Comparison of ENCODE assay signal across 8 cellular contexts in the genomic region with DNA sequence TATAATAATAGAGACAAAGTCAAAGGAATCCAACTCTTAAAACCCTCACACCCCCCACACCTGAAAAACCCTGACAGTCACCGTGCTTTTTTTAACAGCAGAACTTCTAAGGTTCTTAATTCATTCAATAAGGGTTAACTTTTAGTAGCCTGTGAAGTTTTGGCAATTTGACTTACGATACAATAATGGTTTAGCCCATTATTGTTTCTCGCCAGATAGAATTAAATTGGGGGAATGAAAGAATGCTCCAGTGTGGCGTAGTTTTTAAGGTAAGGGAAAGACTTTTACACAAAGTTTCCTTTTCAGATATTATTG. TPM values are rescaled to one million over a fixed set of nuclear protein-coding genes. Genes with fewer than 3 reads are reported as not detected.
A peak's percentile ranks its signal among the peaks of the same experiment; 100 is the strongest.
DNase-seq lines count a peak whose midpoint lies in the region; ATAC-seq and TF ChIP-seq lines count a peak whose summit lies in the region.

No MANE protein-coding gene starts in this region.

- H3K9ac ChIP-seq in IMR-90 (ENCODE audit: low read depth, low read length) (peak overlapping the region; percentile 81), neural cell (ENCODE audit: low read length) (peak overlapping the region; percentile 72)

- no peak overlapping the region for H3K18ac ChIP-seq in IMR-90 (ENCODE audit: low read depth, low read length)

- H2AFZ ChIP-seq in IMR-90 (replicated peaks; ENCODE audit: low read length, poor library complexity) (no peak overlapping the region), neural cell (ENCODE audit: low read depth, low read length) (peak overlapping the region; percentile 81)

- H3K56ac ChIP-seq in IMR-90 (ENCODE audit: extremely low read depth, insufficient read depth, low read length) = peak overlapping the region; percentile 88; the same call in 1 of the 2 replicates

- H3K4me1 ChIP-seq in Caco-2 = peaks cover 5% of the 10 kb centered on the region; the same call in 1 of the 2 replicates
- H3K4me1 ChIP-seq in IMR-90 (ENCODE audit: control insufficient read depth, insufficient read depth, low read length) = peaks cover 8% of the 10 kb centered on the region

- no peaks in the 10 kb centered on the region for H3K9me3 Mint-ChIP-seq in Caco-2 (ENCODE audit: unreplicated experiment)

- no peak overlapping the region for H2AK5ac ChIP-seq in IMR-90 (ENCODE audit: low read depth, low read length)

- H2BK120ac ChIP-seq in IMR-90 (ENCODE audit: low read depth, low read length) = peak overlapping the region; percentile 83; the same call in 1 of the 2 replicates

- no TSS peak for BruUV-seq in Caco-2 (replicated peaks; lab: Mats Ljungman, UMichigan)
- BruUV-seq in IMR-90 (replicated peaks; lab: Mats Ljungman, UMichigan) = no TSS peak

- no peak overlapping the region for H2AK9ac ChIP-seq in IMR-90 (replicated peaks; ENCODE audit: low read depth, low read length, poor library complexity)

- H3K27ac ChIP-seq in IMR-90 (ENCODE audit: insufficient read depth, low read length) = peak overlapping the region; percentile 66; the same call in 1 of the 2 replicates
- peak overlapping the region; percentile 65 for H3K27ac ChIP-seq in neural cell (ENCODE audit: low read length)

- ATAC-seq in IMR-90 (ENCODE audit: low read depth) = no peak

- H4K20me1 ChIP-seq in IMR-90 (ENCODE audit: insufficient read depth, low read length) (no peaks in the 10 kb centered on the region), neural cell (ENCODE audit: insufficient read depth) (no peaks in the 10 kb centered on the region)

- peaks cover 44% of the 10 kb centered on the region for H3K36me3 Mint-ChIP-seq in Caco-2 (ENCODE audit: insufficient read depth, unreplicated experiment)

- peak overlapping the region; percentile 9; the same call in 1 of the 3 replicates for H2BK15ac ChIP-seq in IMR-90 (ENCODE audit: low read depth, low read length)

- peaks cover 4% of the 10 kb centered on the region; the same call in 1 of the 2 replicates for H3K9me1 ChIP-seq in IMR-90 (ENCODE audit: insufficient read depth, low read length)

- peaks cover 20% of the 10 kb centered on the region for H3K4me1 Mint-ChIP-seq in Caco-2 (ENCODE audit: low read depth, unreplicated experiment)

- no peak for DNase-seq in Caco-2
- DNase-seq in IMR-90 = no peak
- DNase-seq in dermis blood vessel endothelial cell = peak; percentile 22
- no peak for DNase-seq in cerebellar nuclear complex (lab: John Stamatoyannopoulos, UW)
- no peak for DNase-seq in SK-N-DZ (ENCODE audit: low spot score)
- no peak for DNase-seq in medulla oblongata (ENCODE audit: extremely low spot score)
- no peak for DNase-seq in activated CD4-positive, alpha-beta T cell treated with anti-CD3 and anti-CD28 coated beads, Interleukin-2, amount 50 U/mL, for 4 hours

- peaks cover 1% of the 10 kb centered on the region; the same call in 1 of the 2 replicates for H3K36me3 ChIP-seq in Caco-2 (ENCODE audit: control insufficient read depth, insufficient read depth, low read length)
- peaks cover 2% of the 10 kb centered on the region for H3K36me3 ChIP-seq in IMR-90 (ENCODE audit: control insufficient read depth, insufficient read depth, low read length)
- H3K36me3 ChIP-seq in neural cell (ENCODE audit: insufficient read depth, low read length) = no peaks in the 10 kb centered on the region

- H3K4ac ChIP-seq in IMR-90 (ENCODE audit: low read depth, low read length) = peak overlapping the region; percentile 91; the same call in 1 of the 2 replicates

- CTCF ChIA-PET in Caco-2 (lab: Charles Lee) (interaction anchor here (0.9 kb wide), 1 partner anchor 110 kb away, joined by 4 read pairs; no protein-coding TSS in a partner anchor), IMR-90 (lab: Yijun Ruan, JAX) (interaction anchor here (0.5 to 1.5 kb wide), 3 partner anchors 10 to 247 kb away, joined by 3 to 4 read pairs (median 3); no protein-coding TSS in a partner anchor)

- POLR2A ChIA-PET in Caco-2 (lab: Charles Lee) (interaction anchor here (0.5 kb wide), 1 partner anchor 11 kb away, joined by 6 read pairs; no protein-coding TSS in a partner anchor), IMR-90 (lab: Charles Lee; ENCODE audit: unreplicated experiment) (no interaction called here)

- H3F3A ChIP-seq in neural cell (ENCODE audit: insufficient read depth, low read length, poor library complexity, severe bottlenecking) = no peaks in the 10 kb centered on the region

- H3K4me3 ChIP-seq in Caco-2 (ENCODE audit: low read depth, low read length) = peak overlapping the region; percentile 90
- peak overlapping the region; percentile 80 for H3K4me3 ChIP-seq in IMR-90 (ENCODE audit: insufficient read depth, low read depth, low read length)
- peak overlapping the region; percentile 84 for H3K4me3 ChIP-seq in neural cell (ENCODE audit: low read length)

- no peak overlapping the region for H2BK20ac ChIP-seq in IMR-90 (ENCODE audit: low read depth, low read length)

- H3K4me3 Mint-ChIP-seq in Caco-2 (ENCODE audit: unreplicated experiment) = peak overlapping the region; percentile 100

- peak overlapping the region; percentile 86; the same call in 1 of the 2 replicates for H4K5ac ChIP-seq in IMR-90 (ENCODE audit: low read depth, low read length)

- dilution Hi-C loops in IMR-90 (cut with HindIII; ENCODE audit: low sequenced_read_pairs, unreplicated experiment) = no loop called here

- H3K9me2 ChIP-seq in neural cell (ENCODE audit: insufficient read depth, low read length) = no peaks in the 10 kb centered on the region

- H3K27me3 Mint-ChIP-seq in Caco-2 (ENCODE audit: insufficient read depth, unreplicated experiment) = no peaks in the 10 kb centered on the region

- H3K27ac Mint-ChIP-seq in Caco-2 (ENCODE audit: unreplicated experiment) = peak overlapping the region; percentile 100

- peak overlapping the region; percentile 93 for H3K14ac ChIP-seq in IMR-90 (replicated peaks; ENCODE audit: low read depth, low read length)

- H3K27me3 ChIP-seq in Caco-2 (replicated peaks; ENCODE audit: control insufficient read depth, insufficient read depth, low read length) = no peaks in the 10 kb centered on the region
- no peaks in the 10 kb centered on the region for H3K27me3 ChIP-seq in IMR-90 (ENCODE audit: control insufficient read depth, insufficient read depth, low read length)
- H3K27me3 ChIP-seq in neural cell (ENCODE audit: insufficient read depth, low read depth, low read length) = no peaks in the 10 kb centered on the region

- TF ChIP-seq EP300 in neural cell (conservative IDR thresholded peaks at IDR 0.05; ENCODE audit: poor library complexity, severe bottlenecking) = no peak

- peaks cover 6 to 19% of the 10 kb centered on the region in 2 experiments; a peak in 3 of 4 replicates for H3K79me1 ChIP-seq in IMR-90 (ENCODE audit: low read depth in 1 of 2, low read length in 2 of 2)

- no CpG with 5 or more reads among the region's 4 CpGs for WGBS in IMR-90 (ENCODE audit: extremely low coverage in 2 of 2, insufficient read length in 1 of 2), 2 experiments

- no peak overlapping the region for H3K23ac ChIP-seq in IMR-90 (ENCODE audit: low read depth, low read length)

- peaks cover 14% of the 10 kb centered on the region for H3K79me2 ChIP-seq in neural cell (replicated peaks; ENCODE audit: insufficient read depth, low read length)

- no peak for TF ChIP-seq RAD21 in IMR-90 (IDR thresholded peaks at IDR 0.05; ENCODE audit: low read length)
- TF ChIP-seq RAD21 in neural cell (conservative IDR thresholded peaks at IDR 0.05) = no peak

- peak overlapping the region; percentile 85 to 89 for H4K8ac ChIP-seq in IMR-90 (ENCODE audit: low read depth in 2 of 2, low read length in 2 of 2)

- intact Hi-C loops in Caco-2 (cut with micrococcal nuclease; ENCODE audit: unreplicated experiment) (no loop called here), IMR-90 (cut with micrococcal nuclease) (loop anchor here (10.0 kb wide), 1 partner anchor 581 kb away; no protein-coding TSS in a partner anchor)

- peak overlapping the region; percentile 82 for H2BK5ac ChIP-seq in IMR-90 (ENCODE audit: low read depth, low read length, poor library complexity, severe bottlenecking)

- in situ Hi-C loops in IMR-90 (cut with MboI; ENCODE audit: low sequenced_read_pairs) = no loop called here

- TF ChIP-seq POLR2A in IMR-90 (IDR thresholded peaks at IDR 0.05; ENCODE audit: low read depth, low read length) = no peak

- TF ChIP-seq CTCF in Caco-2 (IDR thresholded peaks at IDR 0.05; ENCODE audit: insufficient read depth in 1 of 2, low read depth in 1 of 2, low read length in 1 of 2, severe bottlenecking in 1 of 2, unreplicated experiment in 1 of 2) = no peak
- TF ChIP-seq CTCF in IMR-90 (conservative IDR thresholded peaks at IDR 0.05; ENCODE audit: low read depth, low read length) = no peak
- no peak for TF ChIP-seq CTCF in neural cell (IDR thresholded peaks at IDR 0.05; ENCODE audit: poor library complexity, severe bottlenecking)

- peak overlapping the region; percentile 84; the same call in 1 of the 2 replicates for H4K91ac ChIP-seq in IMR-90 (ENCODE audit: insufficient read depth, low read depth, low read length)

- H3K9me3 ChIP-seq in Caco-2 = no peaks in the 10 kb centered on the region
- H3K9me3 ChIP-seq in IMR-90 (ENCODE audit: control insufficient read depth, insufficient read depth, low read length) = no peaks in the 10 kb centered on the region
- H3K9me3 ChIP-seq in neural cell (ENCODE audit: low read length) = no peaks in the 10 kb centered on the region

- H3K4me2 ChIP-seq in IMR-90 (ENCODE audit: low read depth, low read length) = peak overlapping the region; percentile 57
- peak overlapping the region; percentile 62 for H3K4me2 ChIP-seq in neural cell (ENCODE audit: low read length)

TF ChIP-seq in IMR-90, 13 proteins besides CTCF, POLR2A, EP300 and RAD21 (continues in another document):
- no peak for TF ChIP-seq MXI1 (IDR thresholded peaks at IDR 0.05; ENCODE audit: borderline replicate concordance, low read depth, low read length)

RNA-seq across cellular contexts. Expression of gene MAGOHB, which starts 0.6 kb away (rescaled TPM):
- total RNA-seq in Caco-2 (2022) = 134 and 137 TPM in 2 replicates
- 6.3 and 23.3 TPM in 2 replicates for total RNA-seq in IMR-90 (2012; rRNA removed)
- 15.6 and 20.3 TPM in 2 replicates for polyA plus RNA-seq in IMR-90 (2012; rRNA removed)
- 1.2 and 5.4 TPM in 2 replicates for polyA plus RNA-seq in IMR-90 (2012; cell fraction: cytosol; rRNA removed)
- polyA plus RNA-seq in IMR-90 (2012; cell fraction: nucleus; rRNA removed; ENCODE audit: low replicate concordance) = 7.3 and 10.8 TPM in 2 replicates
- 7.8 and 17.6 TPM in 2 replicates for total RNA-seq in dermis blood vessel endothelial cell
- 43.3 and 63.5 TPM in 2 replicates for polyA plus RNA-seq in neural cell
- polyA minus RNA-seq in neural cell = 25.1 and 30.3 TPM in 2 replicates
- polyA plus RNA-seq in SK-N-DZ (2014; cell fraction: cytosol; rRNA removed) = 54.9 and 64.2 TPM in 2 replicates
- polyA plus RNA-seq in SK-N-DZ (2014; cell fraction: nucleus; rRNA removed) = 56.7 and 82.0 TPM in 2 replicates

RNA-seq across cellular contexts. Expression of gene STYK1, which starts 59.8 kb away (rescaled TPM):
- total RNA-seq in Caco-2 (2022) (4.5 and 4.9 TPM in 2 replicates), IMR-90 (2012; rRNA removed) (0.72 and 1.1 TPM in 2 replicates), dermis blood vessel endothelial cell (4.6 and 7.9 TPM in 2 replicates)
- polyA plus RNA-seq in IMR-90 (2012; rRNA removed) (0.34 and 0.36 TPM in 2 replicates), neural cell (0.24 and 0.26 TPM in 2 replicates)
- 0.15 and 0.21 TPM in 2 replicates for polyA plus RNA-seq in IMR-90 (2012; cell fraction: cytosol; rRNA removed)
- 0.18 and 0.36 TPM in 2 replicates for polyA plus RNA-seq in IMR-90 (2012; cell fraction: nucleus; rRNA removed; ENCODE audit: low replicate concordance)
- polyA minus RNA-seq in neural cell = not detected in 2 replicates
- polyA plus RNA-seq in SK-N-DZ (2014; cell fraction: cytosol; rRNA removed) = 0.05 TPM in 1 of 2 replicates, not detected in the other
- not detected in 2 replicates for polyA plus RNA-seq in SK-N-DZ (2014; cell fraction: nucleus; rRNA removed)
